In genomic region chr9:20604561-20604960, GRCh38 we compare ENCODE assay signal across 8 cellular contexts.
A peak's percentile ranks its signal among the peaks of the same experiment; 100 is the strongest.
DNase-seq lines count a peak whose midpoint lies in the region; ATAC-seq and TF ChIP-seq lines count a peak whose summit lies in the region.

No MANE protein-coding gene starts in this region.

- peaks cover 5% of the 10 kb centered on the region for H3K36me3 Mint-ChIP-seq in activated T-cell treated with anti-CD3 and anti-CD28 coated beads, Interleukin-2, amount 50 U/mL, for 24 hours (ENCODE audit: low read depth)

- H3K27ac ChIP-seq in rectal smooth muscle tissue (ENCODE audit: low read depth, low read length), result peak overlapping the region; percentile 66

- H3K27me3 ChIP-seq in rectal smooth muscle tissue (ENCODE audit: control insufficient read depth, insufficient read depth, low read length), result no peaks in the 10 kb centered on the region

- peaks cover 28% of the 10 kb centered on the region for H3K4me1 ChIP-seq in rectal smooth muscle tissue (ENCODE audit: control insufficient read depth, insufficient read depth, low read length)

- ATAC-seq in HG03066 (IDR thresholded peaks at IDR 0.05; ENCODE audit: low read depth, unreplicated experiment), result peak; percentile 88

- TF ChIP-seq CTCF in astrocyte of the spinal cord (IDR thresholded peaks at IDR 0.05; ENCODE audit: low read depth, low read length), result no peak

- DNase-seq in activated T-cell treated with anti-CD3 and anti-CD28 coated beads, Interleukin-2, amount 50 U/mL, for 24 hours, result no peak
- DNase-seq in activated T-cell treated with anti-CD3 and anti-CD28 coated beads for 4 hours, result no peak
- peak; percentile 67 for DNase-seq in astrocyte of the spinal cord (ENCODE audit: low read depth, low spot score)
- DNase-seq in islet precursor cell, result no peak
- no peak for DNase-seq in NCI-H345 (lab: John Stamatoyannopoulos, UW)
- DNase-seq in activated CD8-positive, alpha-beta memory T cell treated with anti-CD3 and anti-CD28 coated beads, Interleukin-2, amount 50 U/mL, for 4 hours, result no peak

- peak overlapping the region; percentile 67 for H3K4me3 Mint-ChIP-seq in activated T-cell treated with anti-CD3 and anti-CD28 coated beads, Interleukin-2, amount 50 U/mL, for 24 hours

- no peak overlapping the region for H3K9ac ChIP-seq in rectal smooth muscle tissue (ENCODE audit: low read length)

- H3K36me3 ChIP-seq in rectal smooth muscle tissue (ENCODE audit: control insufficient read depth, insufficient read depth, low read length), result no peaks in the 10 kb centered on the region

- no peaks in the 10 kb centered on the region for H3K27me3 Mint-ChIP-seq in activated T-cell treated with anti-CD3 and anti-CD28 coated beads, Interleukin-2, amount 50 U/mL, for 24 hours

- peaks cover 82% of the 10 kb centered on the region for H3K4me1 Mint-ChIP-seq in activated T-cell treated with anti-CD3 and anti-CD28 coated beads, Interleukin-2, amount 50 U/mL, for 24 hours (ENCODE audit: low read depth)

- H3K4me3 ChIP-seq in astrocyte of the spinal cord (ENCODE audit: low read depth, low read length) (no peak overlapping the region), rectal smooth muscle tissue (ENCODE audit: low read length) (peak overlapping the region; percentile 34)

- in situ Hi-C loops in astrocyte of the spinal cord (cut with HindIII; ENCODE audit: low sequenced_read_pairs), result no loop called here

- peak overlapping the region; percentile 66 for H3K27ac Mint-ChIP-seq in activated T-cell treated with anti-CD3 and anti-CD28 coated beads, Interleukin-2, amount 50 U/mL, for 24 hours

- H3K9me3 Mint-ChIP-seq in activated T-cell treated with anti-CD3 and anti-CD28 coated beads, Interleukin-2, amount 50 U/mL, for 24 hours, result no peaks in the 10 kb centered on the region
